ENCODE assay signal across 8 cellular contexts in the genomic region with DNA sequence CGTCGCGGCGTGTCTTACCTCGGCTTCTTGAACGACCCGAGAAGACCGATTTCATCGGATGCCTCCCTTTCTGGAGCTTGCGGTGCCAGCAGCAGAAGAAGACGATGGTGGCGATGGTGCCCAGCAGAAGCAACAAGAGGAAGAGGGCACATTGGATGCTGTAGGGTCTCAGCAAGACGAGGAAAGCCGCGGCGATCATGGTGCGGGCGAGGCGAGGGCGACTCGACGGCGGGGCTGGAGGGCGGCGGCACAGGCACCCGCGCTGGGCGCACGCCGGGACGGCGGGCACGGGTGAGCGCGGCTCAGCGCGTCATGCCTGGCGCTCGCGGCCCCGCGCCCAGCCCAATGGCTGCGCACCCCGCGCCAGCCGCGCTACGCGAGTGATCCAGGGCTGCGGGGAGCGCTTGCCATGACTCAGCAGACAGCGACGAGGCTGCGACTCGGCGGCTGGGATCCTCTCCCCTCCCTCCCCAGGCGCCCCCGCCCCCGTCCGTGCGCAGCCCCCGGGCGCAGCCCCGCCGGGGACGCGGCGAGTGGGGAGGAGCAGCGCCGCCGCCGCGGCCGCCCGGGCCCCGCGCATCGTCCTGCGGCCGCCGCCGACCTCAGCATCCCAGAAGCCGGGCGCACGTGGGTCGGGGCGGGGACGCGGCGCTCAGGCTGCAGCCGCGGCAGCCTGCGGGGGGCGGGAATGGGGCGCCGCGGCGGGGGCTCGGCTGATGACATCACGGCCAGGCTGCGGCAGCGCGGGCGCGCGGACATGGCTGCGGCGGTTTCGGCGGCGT. TPM values are rescaled to one million over a fixed set of nuclear protein-coding genes. Genes with fewer than 3 reads are reported as not detected.
DNase-seq lines count a peak whose midpoint lies in the region; ATAC-seq, FAIRE-seq and TF ChIP-seq lines count a peak whose summit lies in the region.

TSS of gene BEND6 (plus strand) at position 719 of the 782 bp plus-strand sequence. CDS start 26,704 bp downstream, outside the sequence.

- H2BK120ac ChIP-seq in neuronal stem cell (ENCODE audit: low read depth, low read length) = no peak within 1 kb of the TSS

- no peaks in the 10 kb centered on the region for H3K79me1 ChIP-seq in neuronal stem cell (ENCODE audit: low read depth, low read length)

- DNase-seq in NCI-H460 (ENCODE audit: extremely low read depth, low read depth) (peak; percentile 51), frontal cortex (ENCODE audit: low spot score in 2 of 2) (peak; percentile 74 to 81), neuronal stem cell (ENCODE audit: low spot score) (peak; percentile 60), vagina (ENCODE audit: extremely low spot score in 2 of 2) (no peak)
- DNase-seq in activated T-helper 2 cell treated with anti-CD3 and anti-CD28 coated beads, Interferon-gamma antibody, Interleukin-2, Interleukin-4, amounts not matched to agents 10 μg/mL and 5 μg/mL and 100 μg/mL, durations not matched to agents 14 hours and 24 hours and 36 hours (ENCODE audit: low spot score) = peak; percentile 28

- H3K4me2 ChIP-seq in neuronal stem cell (ENCODE audit: insufficient read depth, low read length, poor library complexity, severe bottlenecking) = peak within 1 kb of the TSS; percentile 83

- peak within 1 kb of the TSS; percentile 76 for H3K27ac Mint-ChIP-seq in activated T-helper 2 cell treated with anti-CD3 and anti-CD28 coated beads, Interferon-gamma antibody, Interleukin-2, Interleukin-4, amounts not matched to agents 10 μg/mL and 5 μg/mL and 100 μg/mL, durations not matched to agents 14 hours and 24 hours and 36 hours

- H3K9me3 Mint-ChIP-seq in activated T-helper 2 cell treated with anti-CD3 and anti-CD28 coated beads, Interferon-gamma antibody, Interleukin-2, Interleukin-4, amounts not matched to agents 10 μg/mL and 5 μg/mL and 100 μg/mL, durations not matched to agents 14 hours and 24 hours and 36 hours = no peaks in the 10 kb centered on the region

- H2BK15ac ChIP-seq in neuronal stem cell (ENCODE audit: low read length) = no peak within 1 kb of the TSS

- no peak within 1 kb of the TSS for H2BK5ac ChIP-seq in neuronal stem cell (ENCODE audit: low read length)

- H3K36me3 Mint-ChIP-seq in activated T-helper 2 cell treated with anti-CD3 and anti-CD28 coated beads, Interferon-gamma antibody, Interleukin-2, Interleukin-4, amounts not matched to agents 10 μg/mL and 5 μg/mL and 100 μg/mL, durations not matched to agents 14 hours and 24 hours and 36 hours (ENCODE audit: low read depth) = no peaks in the 10 kb centered on the region

- no peak within 1 kb of the TSS for H3K14ac ChIP-seq in neuronal stem cell (ENCODE audit: low read length)

- no peak within 1 kb of the TSS for H4K91ac ChIP-seq in neuronal stem cell (ENCODE audit: low read depth, low read length, poor library complexity)

- FAIRE-seq in frontal cortex (lab: Jason Lieb, UNC) = no peak

- WGBS in neuronal stem cell (ENCODE audit: extremely low coverage in 2 of 2, insufficient read length in 2 of 2, insufficient replicate concordance in 1 of 2), 2 donors = no CpG with 5 or more reads among the region's 111 CpGs

- peaks cover 2 to 10% of the 10 kb centered on the region in 2 donors for H3K4me1 ChIP-seq in neuronal stem cell (ENCODE audit: control insufficient read depth in 2 of 2, insufficient read depth in 1 of 2, low read depth in 1 of 2, low read length in 2 of 2)
- peaks cover 15% of the 10 kb centered on the region for H3K4me1 ChIP-seq in vagina

- ATAC-seq in GM18867 (IDR thresholded peaks at IDR 0.05; ENCODE audit: unreplicated experiment) (peak; percentile 41), HG03025 (IDR thresholded peaks at IDR 0.05; ENCODE audit: low FRiP score, unreplicated experiment) (peak; percentile 37)

- H3K4me3 Mint-ChIP-seq in activated T-helper 2 cell treated with anti-CD3 and anti-CD28 coated beads, Interferon-gamma antibody, Interleukin-2, Interleukin-4, amounts not matched to agents 10 μg/mL and 5 μg/mL and 100 μg/mL, durations not matched to agents 14 hours and 24 hours and 36 hours (ENCODE audit: low read depth) = peak within 1 kb of the TSS; percentile 88

- H2AK5ac ChIP-seq in neuronal stem cell (ENCODE audit: low read depth, low read length) = no peak within 1 kb of the TSS

- peak within 1 kb of the TSS; percentile 90 for H3K9ac ChIP-seq in neuronal stem cell (ENCODE audit: low read depth, low read length, poor library complexity)

- intact Hi-C loops in activated T-helper 2 cell treated with anti-CD3 and anti-CD28 coated beads, Interferon-gamma antibody, Interleukin-2, Interleukin-4, amounts not matched to agents 10 μg/mL and 5 μg/mL and 100 μg/mL, durations not matched to agents 14 hours and 24 hours and 36 hours (cut with micrococcal nuclease) = loop anchor here (1.0 to 10.0 kb wide), 8 partner anchors 50 to 362 kb away; partner anchors contain the start of genes BAG2, KIAA1586 and ZNF451
- intact Hi-C loops in vagina (cut with DNase I) = loop anchor here (5.0 kb wide), 1 partner anchor 93 kb away; the partner anchor contains the start of gene KIAA1586

- H3K36me3 ChIP-seq in neuronal stem cell (replicated peaks in 1 of 2; ENCODE audit: control insufficient read depth in 2 of 2, insufficient read depth in 2 of 2, low read length in 2 of 2) (no peaks in the 10 kb centered on the region), vagina (no peaks in the 10 kb centered on the region)

- H3K27ac ChIP-seq in C4-2B = peak within 1 kb of the TSS; percentile 55
- no peak within 1 kb of the TSS for H3K27ac ChIP-seq in neuronal stem cell (replicated peaks; ENCODE audit: low read length)
- H3K27ac ChIP-seq in vagina = peak within 1 kb of the TSS; percentile 76

- H3K18ac ChIP-seq in neuronal stem cell (ENCODE audit: low read length) = peak within 1 kb of the TSS; percentile 81

- TF ChIP-seq CTCF in C4-2B (conservative IDR thresholded peaks at IDR 0.05) (no peak), vagina (IDR thresholded peaks at IDR 0.05) (no peak)

- no peak within 1 kb of the TSS for H2BK12ac ChIP-seq in neuronal stem cell (ENCODE audit: low read length)

- no peak within 1 kb of the TSS for H4K8ac ChIP-seq in neuronal stem cell (ENCODE audit: low read depth, low read length)

- H3K27me3 Mint-ChIP-seq in activated T-helper 2 cell treated with anti-CD3 and anti-CD28 coated beads, Interferon-gamma antibody, Interleukin-2, Interleukin-4, amounts not matched to agents 10 μg/mL and 5 μg/mL and 100 μg/mL, durations not matched to agents 14 hours and 24 hours and 36 hours (ENCODE audit: low read depth) = peaks cover 65% of the 10 kb centered on the region

- H3K4me3 ChIP-seq in neuronal stem cell (ENCODE audit: low read length in 2 of 2) = peak within 1 kb of the TSS; percentile 63 to 88
- peak within 1 kb of the TSS; percentile 56 to 77 for H3K4me3 ChIP-seq in vagina

- H3K9me3 ChIP-seq in neuronal stem cell (replicated peaks in 1 of 2; ENCODE audit: control insufficient read depth in 2 of 2, insufficient read depth in 1 of 2, low read depth in 1 of 2, low read length in 2 of 2) (no peaks in the 10 kb centered on the region), vagina (no peaks in the 10 kb centered on the region)

- H3K4ac ChIP-seq in neuronal stem cell (ENCODE audit: low read length) = no peak within 1 kb of the TSS

- H3K27me3 ChIP-seq in neuronal stem cell (ENCODE audit: control insufficient read depth in 3 of 3, insufficient read depth in 3 of 3, low read depth in 1 of 3, low read length in 3 of 3) (peaks cover 3 to 60% (median 18%) of the 10 kb centered on the region in 3 experiments), vagina (no peaks in the 10 kb centered on the region)

- peak in 1 of 2 donors; percentile 7 for TF ChIP-seq POLR2A in vagina (IDR thresholded peaks at IDR 0.05)

- H3K4me1 Mint-ChIP-seq in activated T-helper 2 cell treated with anti-CD3 and anti-CD28 coated beads, Interferon-gamma antibody, Interleukin-2, Interleukin-4, amounts not matched to agents 10 μg/mL and 5 μg/mL and 100 μg/mL, durations not matched to agents 14 hours and 24 hours and 36 hours (ENCODE audit: low read depth) = peaks cover 21% of the 10 kb centered on the region

- peak within 1 kb of the TSS; percentile 98 for H2AFZ ChIP-seq in neuronal stem cell (ENCODE audit: low read length)

- H3K23ac ChIP-seq in neuronal stem cell (ENCODE audit: low read depth, low read length, poor library complexity) = peak within 1 kb of the TSS; percentile 8

RNA-seq across cellular contexts. Expression of gene BEND6, which starts in this region (rescaled TPM):
- 2.7 and 4.8 TPM in 2 replicates for total RNA-seq in NCI-H460 (2014; rRNA removed; shearing (Covaris generic))
- 0.14 and 1.2 TPM in 2 replicates for polyA plus RNA-seq in NCI-H460 (2014; cell fraction: nucleus; rRNA removed)
- total RNA-seq in activated T-helper 2 cell treated with anti-CD3 and anti-CD28 coated beads, Interferon-gamma antibody, Interleukin-2, Interleukin-4, amounts not matched to agents 10 μg/mL and 5 μg/mL and 100 μg/mL, durations not matched to agents 14 hours and 24 hours and 36 hours = not detected in 2 replicates
- total RNA-seq in frontal cortex (22.8 TPM), vagina (1.5 TPM)
- polyA plus RNA-seq in neuronal stem cell (2013, experiment 1 of 2) = 2.4 TPM
- 2.4 TPM for polyA plus RNA-seq in neuronal stem cell (2013, experiment 2 of 2)

Comparison
In these comparisons a context has a peak if more than half of its experiments do, and no peak if none do; other contexts are left out.
1. Peak in DNase-seq in activated T-helper 2 cell treated with anti-CD3 and anti-CD28 coated beads, Interferon-gamma antibody, Interleukin-2, Interleukin-4, amounts not matched to agents 10 μg/mL and 5 μg/mL and 100 μg/mL, durations not matched to agents 14 hours and 24 hours and 36 hours; RNA of the gene not detected or under 1 TPM.
2. DNase-seq: peak in NCI-H460 (single experiment), frontal cortex (2 of 2) and neuronal stem cell (single experiment); none in vagina (0 of 2).